ENCODE assay signal across 1 cellular context in the genomic region with DNA sequence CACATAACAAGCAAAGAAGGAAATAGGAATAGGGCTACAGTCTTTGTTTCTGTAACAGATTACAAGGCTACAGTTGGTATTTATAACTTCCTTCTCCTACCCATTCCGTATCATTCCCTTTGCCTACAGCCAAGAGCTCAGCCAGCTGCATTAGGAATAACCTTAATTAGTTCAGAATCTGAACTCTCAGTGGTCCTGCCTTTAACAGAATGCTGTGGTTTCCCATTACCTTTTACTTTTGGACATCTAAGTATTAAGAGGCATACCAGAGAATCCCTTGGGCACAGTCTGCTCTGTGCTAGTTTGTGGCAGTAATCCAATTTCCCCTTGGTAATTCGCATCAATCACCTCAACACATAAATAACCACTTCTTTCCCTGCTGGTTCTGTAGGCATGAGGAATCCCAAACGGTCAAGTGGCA.
TF ChIP-seq lines count a peak whose summit lies in the region.

No MANE protein-coding gene starts in this region.

TF ChIP-seq in A549, 52 proteins besides CTCF, POLR2A, EP300 and RAD21 (continued from another document):
- TF ChIP-seq USF2 (IDR thresholded peaks at IDR 0.05), result no peak
- no peak for TF ChIP-seq ZSCAN20 (CRISPR knock-in tag; IDR thresholded peaks at IDR 0.05)
- no peak for TF ChIP-seq HDAC2 (IDR thresholded peaks at IDR 0.05)
TF ChIP-seq in A549: peak in this region for 0.
